8 cellular contexts compared by ENCODE assay signal in genomic region chr7:28409716-28410627, GRCh38. TPM values are rescaled to one million over a fixed set of nuclear protein-coding genes. Genes with fewer than 3 reads are reported as not detected.
DNase-seq lines count a peak whose midpoint lies in the region; ATAC-seq, FAIRE-seq and TF ChIP-seq lines count a peak whose summit lies in the region.

No MANE protein-coding gene starts in this region.

- H3K27me3 Mint-ChIP-seq in activated CD4-positive, alpha-beta T cell treated with anti-CD3 and anti-CD28 coated beads, Interleukin-2, amount 10 ng/mL, durations not matched to agents 7 days and 5 days = peaks cover 67% of the 10 kb centered on the region

- peaks cover 25% of the 10 kb centered on the region for H3K4me1 Mint-ChIP-seq in activated CD4-positive, alpha-beta T cell treated with anti-CD3 and anti-CD28 coated beads, Interleukin-2, amount 10 ng/mL, durations not matched to agents 7 days and 5 days

- peak overlapping the region; percentile 87 for H3K4me3 ChIP-seq in PC-3 (ENCODE audit: low read length)
- peak overlapping the region; percentile 6 to 39 (median 34) for H3K4me3 ChIP-seq in thyroid gland (replicated peaks in 1 of 3)

- H3K9me3 ChIP-seq in PC-3 (ENCODE audit: low read length) (no peaks in the 10 kb centered on the region), thyroid gland (no peaks in the 10 kb centered on the region)

- DNase-seq in activated CD4-positive, alpha-beta T cell treated with anti-CD3 and anti-CD28 coated beads, Interleukin-2, amount 10 ng/mL, durations not matched to agents 7 days and 5 days = no peak
- DNase-seq in activated CD4-positive, alpha-beta T cell treated with anti-CD3 and anti-CD28 coated beads, Interleukin-2, amount 50 U/mL, for 48 hours = no peak
- DNase-seq in PC-3 (peak; percentile 26), dermis blood vessel endothelial cell (peak; percentile 37), lung microvascular endothelial cell (ENCODE audit: low read depth in 2 of 2) (peak; percentile 19 to 28), thyroid gland (peak; percentile 19 to 26), SW 1271 (lab: John Stamatoyannopoulos, UW) (no peak), HTR-8/SVneo (ENCODE audit: insufficient read length, low spot score) (no peak)

- H3K36me3 Mint-ChIP-seq in activated CD4-positive, alpha-beta T cell treated with anti-CD3 and anti-CD28 coated beads, Interleukin-2, amount 10 ng/mL, durations not matched to agents 7 days and 5 days (ENCODE audit: low read depth) = no peaks in the 10 kb centered on the region

- no peak for TF ChIP-seq POLR2A in thyroid gland (IDR thresholded peaks at IDR 0.05)

- POLR2A ChIA-PET in activated CD4-positive, alpha-beta T cell treated with anti-CD3 and anti-CD28 coated beads, Interleukin-2, amount 10 ng/mL, durations not matched to agents 7 days and 5 days (lab: Charles Lee) = no interaction called here
- POLR2A ChIA-PET in PC-3 (lab: Charles Lee; ENCODE audit: unreplicated experiment) = no interaction called here

- peak overlapping the region; percentile 42 for H3K9ac ChIP-seq in PC-3 (ENCODE audit: low read length)

- no peaks in the 10 kb centered on the region for H3F3A ChIP-seq in PC-3 (ENCODE audit: low read length, unreplicated experiment)

- 1% methylated on average over 39 to 45 of the region's 92 CpGs for WGBS in thyroid gland, 2 donors

- H3K4me1 ChIP-seq in PC-3 (ENCODE audit: insufficient read depth, low read length) (peaks cover 29% of the 10 kb centered on the region), thyroid gland (peaks cover 15 to 25% of the 10 kb centered on the region in 2 donors)

- peak overlapping the region; percentile 71 for H3K4me3 Mint-ChIP-seq in activated CD4-positive, alpha-beta T cell treated with anti-CD3 and anti-CD28 coated beads, Interleukin-2, amount 10 ng/mL, durations not matched to agents 7 days and 5 days

- FAIRE-seq in HTR-8/SVneo (lab: Jason Lieb, UNC) = no peak

- H3K27ac ChIP-seq in PC-3 (ENCODE audit: low read length) (no peak overlapping the region), thyroid gland (peak overlapping the region in 2 of 3 donors; percentile 23 to 42)

- H3K36me3 ChIP-seq in PC-3 (ENCODE audit: low read depth, low read length) (no peaks in the 10 kb centered on the region), thyroid gland (no peaks in the 10 kb centered on the region)

- H3K27me3 ChIP-seq in PC-3 (ENCODE audit: low read length) = peaks cover 33% of the 10 kb centered on the region
- peaks cover 5% of the 10 kb centered on the region for H3K27me3 ChIP-seq in thyroid gland

- intact Hi-C loops in PC-3 (cut with micrococcal nuclease) = loop anchor here (5.0 to 10.0 kb wide), 3 partner anchors 122 to 315 kb away; no protein-coding TSS in a partner anchor
- intact Hi-C loops in thyroid gland (cut with DNase I) = no loop called here

- no peaks in the 10 kb centered on the region for H3K9me3 Mint-ChIP-seq in activated CD4-positive, alpha-beta T cell treated with anti-CD3 and anti-CD28 coated beads, Interleukin-2, amount 10 ng/mL, durations not matched to agents 7 days and 5 days

- H2AFZ ChIP-seq in PC-3 (ENCODE audit: low read length) = peak overlapping the region; percentile 88

- H4K20me1 ChIP-seq in PC-3 (ENCODE audit: low read length) = no peaks in the 10 kb centered on the region

- peak; percentile 37 for ATAC-seq in PC-3

- no peaks in the 10 kb centered on the region for H3K9me2 ChIP-seq in PC-3 (replicated peaks; ENCODE audit: low read length)

- peak overlapping the region; percentile 99 for H3K4me2 ChIP-seq in PC-3 (ENCODE audit: low read length)

- no peak overlapping the region for H3K27ac Mint-ChIP-seq in activated CD4-positive, alpha-beta T cell treated with anti-CD3 and anti-CD28 coated beads, Interleukin-2, amount 10 ng/mL, durations not matched to agents 7 days and 5 days

- H3K79me2 ChIP-seq in PC-3 (ENCODE audit: low read length) = no peaks in the 10 kb centered on the region

- CTCF ChIA-PET in activated CD4-positive, alpha-beta T cell treated with anti-CD3 and anti-CD28 coated beads, Interleukin-2, amount 10 ng/mL, durations not matched to agents 7 days and 5 days (lab: Charles Lee) = interaction anchor here (0.6 kb wide), 1 partner anchor 51 kb away, joined by 3 read pairs; no protein-coding TSS in a partner anchor
- CTCF ChIA-PET in PC-3 (lab: Charles Lee) = interaction anchor here (1.0 kb wide), 1 partner anchor 512 kb away, joined by 4 read pairs; no protein-coding TSS in a partner anchor

- TF ChIP-seq CTCF in PC-3 (conservative IDR thresholded peaks at IDR 0.05; ENCODE audit: low read depth, low read length) (no peak), thyroid gland (IDR thresholded peaks at IDR 0.05) (no peak)

- BruUV-seq in PC-3 (replicated peaks; lab: Mats Ljungman, UMichigan) = no TSS peak

RNA-seq across cellular contexts. Expression of gene CREB5, which starts 2.3 kb away (rescaled TPM):
- total RNA-seq in activated CD4-positive, alpha-beta T cell treated with anti-CD3 and anti-CD28 coated beads, Interleukin-2, amount 10 ng/mL, durations not matched to agents 7 days and 5 days = not detected
- total RNA-seq in PC-3 (2014; rRNA removed) (5.2 and 6.0 TPM in 2 replicates), dermis blood vessel endothelial cell (1.5 and 4.1 TPM in 2 replicates), lung microvascular endothelial cell (2.4 and 3.2 TPM in 2 replicates), thyroid gland (10 to 100 TPM in 1 of 4 donors, 1 to 10 TPM in 3; 2.5 to 13.6 (median 6.5) TPM)

Comparison
In these comparisons a context has a peak if more than half of its experiments do, and no peak if none do; other contexts are left out.
1. DNase-seq: peak in PC-3 (single experiment), dermis blood vessel endothelial cell (single experiment), lung microvascular endothelial cell (2 of 2) and thyroid gland (2 of 2); none in activated CD4-positive, alpha-beta T cell treated with anti-CD3 and anti-CD28 coated beads, Interleukin-2, amount 10 ng/mL, durations not matched to agents 7 days and 5 days (single experiment), activated CD4-positive, alpha-beta T cell treated with anti-CD3 and anti-CD28 coated beads, Interleukin-2, amount 50 U/mL, for 48 hours (0 of 2), SW 1271 (0 of 2) and HTR-8/SVneo (single experiment).